8 cellular contexts compared by ENCODE assay signal in genomic region chr10:52215745-52216361, GRCh38.
DNase-seq lines count a peak whose midpoint lies in the region; ATAC-seq, FAIRE-seq and TF ChIP-seq lines count a peak whose summit lies in the region.

No MANE protein-coding gene starts in this region.

- in situ Hi-C loops in Panc1 (cut with HindIII; ENCODE audit: low pct_unique_long_range_greater_than_20kb, low sequenced_read_pairs) = no loop called here
- in situ Hi-C loops in GM12878 (cut with MboI) = loop anchor here (10.0 to 25.0 kb wide), 2 partner anchors 821 to 1204 kb away; no protein-coding TSS in a partner anchor

- TF ChIP-seq CTCF in Panc1 (IDR thresholded peaks at IDR 0.05) (peak; percentile 77; the same call in 1 of the 2 replicates), GM12878 (IDR thresholded peaks at IDR 0.05 in 2 of 3, conservative IDR thresholded peaks at IDR 0.05 in 1 of 3; ENCODE audit: control insufficient read depth in 2 of 3, extremely low read depth in 1 of 3, insufficient read depth in 1 of 3, low read depth in 3 of 3, low read length in 3 of 3) (peak; percentile 67 to 76 (median 70))

- no peak overlapping the region for H3K4me2 ChIP-seq in GM12878 (ENCODE audit: control insufficient read depth, insufficient read depth)

- H3K9me3 Mint-ChIP-seq in activated CD8-positive, alpha-beta memory T cell treated with anti-CD3 and anti-CD28 coated beads, Interleukin-2, amount 10 ng/mL, durations not matched to agents 7 days and 5 days (ENCODE audit: low read depth) = no peaks in the 10 kb centered on the region
- no peaks in the 10 kb centered on the region for H3K9me3 Mint-ChIP-seq in immature natural killer cell

- no TSS peak for BruUV-seq in Panc1 (replicated peaks; lab: Mats Ljungman, UMichigan)
- no TSS peak for BruUV-seq in GM12878 (replicated peaks; lab: Mats Ljungman, UMichigan)

- TF ChIP-seq POLR2A in GM12878 (IDR thresholded peaks at IDR 0.05; ENCODE audit: low read depth, low read length) = no peak

- H4K20me1 ChIP-seq in GM12878 (ENCODE audit: control insufficient read depth, insufficient read depth) = no peaks in the 10 kb centered on the region

- intact Hi-C loops in Panc1 (cut with micrococcal nuclease; ENCODE audit: unreplicated experiment) = loop anchor here (5.0 to 10.0 kb wide), 3 partner anchors 211 to 1214 kb away; no protein-coding TSS in a partner anchor
- intact Hi-C loops in GM12878 (cut with micrococcal nuclease; ENCODE audit: unreplicated experiment) = loop anchor here (1.0 to 5.0 kb wide), 3 partner anchors 254 to 1213 kb away; no protein-coding TSS in a partner anchor

- peak; percentile 66 for ATAC-seq in activated CD8-positive, alpha-beta memory T cell treated with anti-CD3 and anti-CD28 coated beads, Interleukin-2, amount 10 ng/mL, durations not matched to agents 7 days and 5 days
- ATAC-seq in GM21447 (IDR thresholded peaks at IDR 0.05; ENCODE audit: unreplicated experiment) (peak; percentile 67), HG03571 (IDR thresholded peaks at IDR 0.05; ENCODE audit: unreplicated experiment) (peak; percentile 64), Panc1 (peak; percentile 92), GM12878 (peak; percentile 91)

- H3K9me3 ChIP-seq in Panc1 (ENCODE audit: control insufficient read depth, insufficient read depth, low read depth, low read length) (no peaks in the 10 kb centered on the region), GM12878 (replicated peaks; ENCODE audit: control insufficient read depth, insufficient read depth, low read length) (no peaks in the 10 kb centered on the region)

- peak overlapping the region; percentile 40; the same call in 1 of the 2 replicates for H3K27ac ChIP-seq in Panc1 (ENCODE audit: low read length)
- H3K27ac ChIP-seq in GM12878 (ENCODE audit: control insufficient read depth, insufficient read depth) = no peak overlapping the region

- H3K27me3 ChIP-seq in Panc1 (ENCODE audit: control insufficient read depth, insufficient read depth, low read length) (no peaks in the 10 kb centered on the region), GM12878 (replicated peaks in 1 of 2; ENCODE audit: control insufficient read depth in 2 of 2, insufficient read depth in 2 of 2, low read length in 1 of 2) (no peaks in the 10 kb centered on the region)

- SMC1A ChIA-PET in GM12878 (lab: Charles Lee; ENCODE audit: uncharacterized antibody, unreplicated experiment) = interaction anchor here (1.6 to 1.7 kb wide), 3 partner anchors 11 to 827 kb away, joined by 4 to 17 read pairs (median 6); no protein-coding TSS in a partner anchor

- H3K4me3 ChIP-seq in Panc1 (ENCODE audit: low read depth in 2 of 2, low read length in 2 of 2) = no peak overlapping the region
- H3K4me3 ChIP-seq in GM12878 = no peak overlapping the region

- H3K27ac Mint-ChIP-seq in activated CD8-positive, alpha-beta memory T cell treated with anti-CD3 and anti-CD28 coated beads, Interleukin-2, amount 10 ng/mL, durations not matched to agents 7 days and 5 days = no peak overlapping the region
- H3K27ac Mint-ChIP-seq in immature natural killer cell = no peak overlapping the region

- H3K4me3 Mint-ChIP-seq in activated CD8-positive, alpha-beta memory T cell treated with anti-CD3 and anti-CD28 coated beads, Interleukin-2, amount 10 ng/mL, durations not matched to agents 7 days and 5 days = no peak overlapping the region
- no peak overlapping the region for H3K4me3 Mint-ChIP-seq in immature natural killer cell

- H2AFZ ChIP-seq in GM12878 (ENCODE audit: control insufficient read depth, low read depth, low read length) = no peak overlapping the region

- no peaks in the 10 kb centered on the region for H3K79me2 ChIP-seq in GM12878 (ENCODE audit: control insufficient read depth, insufficient read depth, low read length)

- RAD21 ChIA-PET in GM12878 (lab: Charles Lee; ENCODE audit: unreplicated experiment) = interaction anchor here (1.1 to 1.7 kb wide), 2 partner anchors 14 to 827 kb away, joined by 3 to 8 read pairs; no protein-coding TSS in a partner anchor

- peak; percentile 93 for TF ChIP-seq RAD21 in GM12878 (IDR thresholded peaks at IDR 0.05; ENCODE audit: insufficient read depth, low read depth, low read length)

- POLR2A ChIA-PET in Panc1 (lab: Charles Lee) = interaction anchor here (0.6 kb wide), 1 partner anchor 332 kb away, joined by 4 read pairs; no protein-coding TSS in a partner anchor
- POLR2A ChIA-PET in GM12878 (lab: Charles Lee) = no interaction called here

- peak; percentile 45 for DNase-seq in activated CD8-positive, alpha-beta memory T cell treated with anti-CD3 and anti-CD28 coated beads, Interleukin-2, amount 10 ng/mL, durations not matched to agents 7 days and 5 days
- no peak for DNase-seq in activated CD8-positive, alpha-beta memory T cell treated with anti-CD3 and anti-CD28 coated beads for 24 hours
- DNase-seq in Panc1 (ENCODE audit: low read depth, low spot score) (peak; percentile 65), GM12878 (ENCODE audit: low read depth, low spot score) (peak; percentile 32), immature natural killer cell (peak in 2 of 3 donors; percentile 28 to 37)
- peak; percentile 8 to 17 for DNase-seq in stimulated activated CD4-positive, alpha-beta T cell treated with anti-CD3 and anti-CD28 coated beads, Interleukin-4, amount 100 ng/mL, for 48 hours (ENCODE audit: low read depth in 2 of 2)

- H3K36me3 ChIP-seq in Panc1 (ENCODE audit: control insufficient read depth, insufficient read depth, low read length) (no peaks in the 10 kb centered on the region), GM12878 (ENCODE audit: control insufficient read depth in 2 of 2, insufficient read depth in 2 of 2, low read length in 1 of 2) (no peaks in the 10 kb centered on the region)

- CTCF ChIA-PET in activated CD8-positive, alpha-beta memory T cell treated with anti-CD3 and anti-CD28 coated beads, Interleukin-2, amount 10 ng/mL, durations not matched to agents 7 days and 5 days (lab: Charles Lee) = interaction anchor here (0.7 to 1.3 kb wide), 3 partner anchors 13 to 826 kb away, joined by 3 read pairs; no protein-coding TSS in a partner anchor
- CTCF ChIA-PET in Panc1 (lab: Charles Lee) (interaction anchor here (0.7 to 1.0 kb wide), 3 partner anchors 404 to 1152 kb away, joined by 3 to 5 read pairs (median 4); no protein-coding TSS in a partner anchor), GM12878 (lab: Yijun Ruan, JAX) (interaction anchor here (0.6 to 5.0 kb wide), 17 partner anchors 12 to 1211 kb away, joined by 3 to 31 read pairs (median 3); no protein-coding TSS in a partner anchor)

- peaks cover 13% of the 10 kb centered on the region for H3K4me1 ChIP-seq in Panc1 (ENCODE audit: control insufficient read depth, insufficient read depth, low read length)
- peaks cover 8% of the 10 kb centered on the region for H3K4me1 ChIP-seq in GM12878 (ENCODE audit: control insufficient read depth, insufficient read depth, low read length)

- no peak overlapping the region for H3K9ac ChIP-seq in GM12878 (ENCODE audit: control insufficient read depth, insufficient read depth, low read length)

- TF ChIP-seq EP300 in GM12878 (IDR thresholded peaks at IDR 0.05; ENCODE audit: borderline replicate concordance in 1 of 2, control insufficient read depth in 1 of 2, low read depth in 2 of 2, low read length in 2 of 2) = no peak

- peak; percentile 93 for FAIRE-seq in GM12878 (lab: Jason Lieb, UNC)

- H3K36me3 Mint-ChIP-seq in activated CD8-positive, alpha-beta memory T cell treated with anti-CD3 and anti-CD28 coated beads, Interleukin-2, amount 10 ng/mL, durations not matched to agents 7 days and 5 days = no peaks in the 10 kb centered on the region
- H3K36me3 Mint-ChIP-seq in immature natural killer cell = no peaks in the 10 kb centered on the region

- no peaks in the 10 kb centered on the region for H3K4me1 Mint-ChIP-seq in activated CD8-positive, alpha-beta memory T cell treated with anti-CD3 and anti-CD28 coated beads, Interleukin-2, amount 10 ng/mL, durations not matched to agents 7 days and 5 days
- peaks cover 0 to 2% of the 10 kb centered on the region in 2 donors for H3K4me1 Mint-ChIP-seq in immature natural killer cell

- H3K27me3 Mint-ChIP-seq in activated CD8-positive, alpha-beta memory T cell treated with anti-CD3 and anti-CD28 coated beads, Interleukin-2, amount 10 ng/mL, durations not matched to agents 7 days and 5 days = no peaks in the 10 kb centered on the region
- H3K27me3 Mint-ChIP-seq in immature natural killer cell (ENCODE audit: low read depth in 3 of 3) = peaks cover 0 to 3% (median 2%) of the 10 kb centered on the region in 3 donors

TF ChIP-seq in GM12878, 131 proteins besides CTCF, POLR2A, EP300 and RAD21:
- TF ChIP-seq CBFB (IDR thresholded peaks at IDR 0.05; ENCODE audit: low read depth) (peak; percentile 39; the same call in 1 of the 2 replicates), SIN3A (IDR thresholded peaks at IDR 0.05; ENCODE audit: low read depth, low read length) (no peak), JUNB (IDR thresholded peaks at IDR 0.05) (no peak), SMC3 (IDR thresholded peaks at IDR 0.05; ENCODE audit: borderline replicate concordance, low read length) (peak; percentile 56; the same call in 1 of the 2 replicates), MEF2A (IDR thresholded peaks at IDR 0.05; ENCODE audit: insufficient read depth, low read depth, low read length) (no peak), CHD2 (IDR thresholded peaks at IDR 0.05; ENCODE audit: borderline replicate concordance, low read depth, low read length) (no peak), YY1 (IDR thresholded peaks at IDR 0.05; ENCODE audit: low read depth, low read length) (no peak), RUNX3 (IDR thresholded peaks at IDR 0.05; ENCODE audit: low read length) (peak; percentile 91), ZZZ3 (IDR thresholded peaks at IDR 0.05; ENCODE audit: control insufficient read depth, insufficient read length, low read depth) (no peak), LARP7 (IDR thresholded peaks at IDR 0.05) (no peak)
